Comparison of ENCODE assay signal across 9 cellular contexts in genomic region chr14:68245146-68246073, GRCh38.
A peak's percentile ranks its signal among the peaks of the same experiment; 100 is the strongest.
DNase-seq lines count a peak whose midpoint lies in the region; ATAC-seq, FAIRE-seq and TF ChIP-seq lines count a peak whose summit lies in the region.
"Had no signal": no experiment of that assay in that cellular context is flagged by ENCODE, and none has a peak within 500 bp of the region (broad histone marks: within the 10 kb centered on the region; RNA-seq: fewer than 3 reads in every experiment).

No MANE protein-coding gene starts in this region.

- intact Hi-C loops in heart right ventricle (cut with DNase I), result loop anchor here in 9 of 10 donors (2.0 to 10.0 kb wide), 15 partner anchors 101 to 1139 kb away; partner anchors contain the start of gene ZFP36L1 (in 4 of the 9)

- peak overlapping the region; percentile 61 for H3K4me3 ChIP-seq in adipocyte (ENCODE audit: low read length)
- H3K4me3 ChIP-seq in heart right ventricle, result no peak overlapping the region
- H3K4me3 ChIP-seq in small intestine (ENCODE audit: low read depth in 1 of 2, low read length in 2 of 2), result no peak overlapping the region

- H3K27me3 ChIP-seq in adipocyte (replicated peaks; ENCODE audit: control insufficient read depth, insufficient read depth, low read length) (no peaks in the 10 kb centered on the region), heart right ventricle (no peaks in the 10 kb centered on the region), small intestine (ENCODE audit: control insufficient read depth in 2 of 2, insufficient read depth in 2 of 2, low read length in 2 of 2) (no peaks in the 10 kb centered on the region)

- 29 to 30% methylated on average over 7 of the region's 7 CpGs for WGBS in heart right ventricle, 2 donors
- 27 to 39% (median 35%) methylated on average over 7 of the region's 7 CpGs for WGBS in small intestine, 3 donors

- DNase-seq in HCEC 1CT, result peak; percentile 26
- peak; percentile 57 for DNase-seq in adipocyte (ENCODE audit: low read depth)
- DNase-seq in heart right ventricle, result peak in 1 of 2 donors; percentile 72
- no peak for DNase-seq in small intestine
- no peak for DNase-seq in kidney glomerular epithelial cell (lab: John Stamatoyannopoulos, UW)
- DNase-seq in NCI-H526 treated with DMSO at 0.1 percent for 48 hours (lab: John Stamatoyannopoulos, UW), result no peak
- DNase-seq in glomerular visceral epithelial cell (ENCODE audit: extremely low spot score), result no peak

- H3K9me3 ChIP-seq in adipocyte (ENCODE audit: control insufficient read depth, low read length) (no peaks in the 10 kb centered on the region), heart right ventricle (no peaks in the 10 kb centered on the region), small intestine (ENCODE audit: control insufficient read depth, low read depth) (no peaks in the 10 kb centered on the region)

- H3K27ac ChIP-seq in heart right ventricle (peak overlapping the region; percentile 46 to 94 (median 84)), small intestine (ENCODE audit: low read depth in 1 of 2, low read length in 1 of 2) (peak overlapping the region; percentile 43 to 84)

- H3K4me1 ChIP-seq in adipocyte (ENCODE audit: control insufficient read depth, insufficient read depth, low read length) (peaks cover 64% of the 10 kb centered on the region), heart right ventricle (peaks cover 27 to 87% (median 78%) of the 10 kb centered on the region in 9 donors), small intestine (ENCODE audit: control insufficient read depth in 2 of 2, insufficient read depth in 1 of 2, low read depth in 1 of 2, low read length in 1 of 2) (peaks cover 12 to 35% of the 10 kb centered on the region in 2 donors)

- TF ChIP-seq CTCF in heart right ventricle (IDR thresholded peaks at IDR 0.05), result no peak

- no peaks in the 10 kb centered on the region for H3K36me3 ChIP-seq in adipocyte (ENCODE audit: control insufficient read depth, insufficient read depth, low read length, severe bottlenecking)
- no peaks in the 10 kb centered on the region for H3K36me3 ChIP-seq in heart right ventricle
- H3K36me3 ChIP-seq in small intestine (ENCODE audit: control insufficient read depth in 2 of 2, insufficient read depth in 2 of 2, low read length in 2 of 2), result no peaks in the 10 kb centered on the region

- no peak for FAIRE-seq in small intestine (lab: Jason Lieb, UNC)
- FAIRE-seq: islet of Langerhans had no signal

- ATAC-seq in heart right ventricle, result peak; percentile 69 to 85 (median 82)
- ATAC-seq in HG02970 (IDR thresholded peaks at IDR 0.05; ENCODE audit: low FRiP score, unreplicated experiment), result no peak

- peak overlapping the region; percentile 60 for H3K9ac ChIP-seq in adipocyte (ENCODE audit: low read length)

Comparison
In these comparisons a context has a peak if more than half of its experiments do, and no peak if none do; other contexts are left out.
1. DNase-seq: peak in HCEC 1CT (single experiment) and adipocyte (single experiment); none in small intestine (single experiment), kidney glomerular epithelial cell (single experiment), NCI-H526 treated with DMSO at 0.1 percent for 48 hours (single experiment) and glomerular visceral epithelial cell (single experiment).